Comparison of ENCODE assay signal across 1 cellular context in the genomic region with DNA sequence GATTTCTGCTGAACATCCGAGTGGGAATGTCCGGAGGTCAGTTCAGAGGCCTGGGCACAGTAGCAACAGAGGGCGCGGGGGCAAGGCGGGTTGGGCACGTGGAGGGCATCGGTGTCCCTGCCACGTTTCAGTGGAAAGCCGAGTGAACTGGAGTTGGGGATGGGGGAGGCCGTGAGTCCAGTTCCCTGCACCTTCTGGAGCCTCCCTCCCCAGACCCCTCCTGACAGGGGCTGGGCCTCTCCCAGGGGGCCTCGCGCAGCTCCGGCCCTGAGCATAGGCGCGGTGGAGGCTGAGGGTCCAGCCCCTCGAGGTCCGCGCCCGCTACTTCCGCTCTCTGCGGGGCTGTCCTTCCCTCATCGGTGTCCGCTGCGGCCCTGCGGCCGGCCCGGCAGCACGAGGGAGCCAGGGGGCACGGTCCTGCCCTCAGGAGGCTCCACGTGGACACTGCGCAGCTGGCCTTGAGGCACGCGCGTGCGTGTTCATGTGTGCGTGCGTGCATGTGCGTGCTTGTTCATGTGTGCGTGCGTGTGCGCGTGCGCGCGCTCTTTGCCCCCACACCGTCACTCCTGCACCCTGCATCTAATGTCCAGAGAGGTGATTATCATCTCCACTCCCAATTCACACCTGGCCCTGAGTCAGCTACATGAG.
TF ChIP-seq lines count a peak whose summit lies in the region.

No MANE protein-coding gene starts in this region.

TF ChIP-seq in GM12878, 131 proteins besides CTCF, POLR2A, EP300 and RAD21:
- TF ChIP-seq, protein P1, sequence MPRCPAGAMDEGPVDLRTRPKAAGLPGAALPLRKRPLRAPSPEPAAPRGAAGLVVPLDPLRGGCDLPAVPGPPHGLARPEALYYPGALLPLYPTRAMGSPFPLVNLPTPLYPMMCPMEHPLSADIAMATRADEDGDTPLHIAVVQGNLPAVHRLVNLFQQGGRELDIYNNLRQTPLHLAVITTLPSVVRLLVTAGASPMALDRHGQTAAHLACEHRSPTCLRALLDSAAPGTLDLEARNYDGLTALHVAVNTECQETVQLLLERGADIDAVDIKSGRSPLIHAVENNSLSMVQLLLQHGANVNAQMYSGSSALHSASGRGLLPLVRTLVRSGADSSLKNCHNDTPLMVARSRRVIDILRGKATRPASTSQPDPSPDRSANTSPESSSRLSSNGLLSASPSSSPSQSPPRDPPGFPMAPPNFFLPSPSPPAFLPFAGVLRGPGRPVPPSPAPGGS (IDR thresholded peaks at IDR 0.05; ENCODE audit: borderline replicate concordance, insufficient read depth, low read depth, low read length, poor library complexity, severe bottlenecking), result peak; percentile 81
- TF ChIP-seq TCF3 (IDR thresholded peaks at IDR 0.05; ENCODE audit: borderline replicate concordance, insufficient read depth, low read depth, low read length) (peak; percentile 52; the same call in 1 of the 2 replicates), USF1 (IDR thresholded peaks at IDR 0.05; ENCODE audit: borderline replicate concordance, extremely low read length, insufficient read depth, low read depth, low read length) (no peak)
